Comparison of ENCODE assay signal across 10 cellular contexts in the genomic region with DNA sequence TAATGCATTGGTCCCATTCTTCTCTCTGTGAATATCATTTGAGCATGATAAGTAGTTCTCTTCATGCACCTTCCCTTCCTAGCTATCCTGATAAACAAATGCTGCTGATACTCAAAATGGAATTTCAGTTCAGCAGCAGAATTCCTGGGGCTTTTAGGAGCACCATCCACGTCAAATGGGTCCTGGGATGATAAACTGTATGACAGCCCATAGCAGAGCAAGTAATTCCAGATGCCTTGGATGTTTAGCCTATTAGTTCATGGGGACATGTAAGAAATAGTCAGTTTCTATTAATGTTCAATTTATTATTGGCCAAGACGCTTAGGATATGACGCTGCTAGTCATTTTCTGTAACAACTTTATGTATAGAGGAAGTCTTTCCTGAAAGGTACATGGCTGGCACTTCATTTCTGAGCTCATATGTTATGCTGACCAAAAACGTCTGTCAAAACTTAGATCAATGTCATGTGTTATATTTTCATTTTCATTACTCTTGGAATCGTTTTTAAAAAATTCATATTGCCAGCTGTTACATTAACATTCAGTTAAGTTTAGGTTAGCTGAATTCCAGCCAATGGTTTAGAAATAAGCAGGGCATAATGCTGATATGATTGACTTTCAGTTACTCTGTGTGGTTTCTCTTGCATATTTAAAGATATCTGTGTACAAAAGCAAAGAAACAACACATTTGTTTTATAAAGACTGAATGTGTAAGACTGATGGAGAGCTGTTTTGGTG.
DNase-seq lines count a peak whose midpoint lies in the region; ATAC-seq and TF ChIP-seq lines count a peak whose summit lies in the region.
"Had no signal": no experiment of that assay in that cellular context is flagged by ENCODE, and none has a peak within 500 bp of the region (broad histone marks: within the 10 kb centered on the region; RNA-seq: fewer than 3 reads in every experiment).

No MANE protein-coding gene starts in this region.

- no peaks in the 10 kb centered on the region for H3F3A ChIP-seq in OCI-LY1 (ENCODE audit: insufficient read depth, low read length)

- no peak overlapping the region for H3K23ac ChIP-seq in mesenchymal stem cell (ENCODE audit: low read length in 2 of 2)

- no peaks in the 10 kb centered on the region for H3K36me3 Mint-ChIP-seq in endothelial cell (ENCODE audit: low read depth, unreplicated experiment)

- no peak overlapping the region for H3K4ac ChIP-seq in mesenchymal stem cell (ENCODE audit: low read depth in 1 of 2, low read length in 2 of 2)

- H3K27ac ChIP-seq in ACC112 (ENCODE audit: low read depth, low read length) = peak overlapping the region; percentile 65
- H3K27ac ChIP-seq in OCI-LY1 (ENCODE audit: low read depth, low read length, poor library complexity, severe bottlenecking) = no peak overlapping the region
- H3K27ac ChIP-seq in mesenchymal stem cell (ENCODE audit: low read length, poor library complexity, severe bottlenecking) = peak overlapping the region; percentile 83

- no peak overlapping the region for H4K8ac ChIP-seq in mesenchymal stem cell (ENCODE audit: low read length)

- no peak overlapping the region for H2BK15ac ChIP-seq in mesenchymal stem cell (ENCODE audit: low read depth, poor library complexity, severe bottlenecking)

- H3K27me3 Mint-ChIP-seq in endothelial cell (ENCODE audit: unreplicated experiment) = no peaks in the 10 kb centered on the region

- H3K9me2 ChIP-seq in OCI-LY1 (ENCODE audit: low read depth, low read length) = no peaks in the 10 kb centered on the region

- 13% methylated on average over 3 of the region's 5 CpGs for WGBS in mesenchymal stem cell

- H3K9me3 ChIP-seq in OCI-LY1 (ENCODE audit: low read length) (no peaks in the 10 kb centered on the region), mesenchymal stem cell (ENCODE audit: control insufficient read depth, low read length) (peaks cover 2% of the 10 kb centered on the region)

- no peaks in the 10 kb centered on the region for H3K79me2 ChIP-seq in ACC112 (ENCODE audit: control insufficient read depth, insufficient read depth, low read length, unreplicated experiment)
- H3K79me2 ChIP-seq in OCI-LY1 (ENCODE audit: insufficient read depth, low read length) = no peaks in the 10 kb centered on the region

- no peak overlapping the region for H3K9ac ChIP-seq in OCI-LY1 (ENCODE audit: low read length)
- peak overlapping the region; percentile 24 for H3K9ac ChIP-seq in mesenchymal stem cell (ENCODE audit: low read length)

- H2AK5ac ChIP-seq in mesenchymal stem cell (ENCODE audit: low read length, severe bottlenecking) = no peak overlapping the region

- no peak overlapping the region for H4K91ac ChIP-seq in mesenchymal stem cell (ENCODE audit: low read length)

- H2AFZ ChIP-seq in ACC112 (ENCODE audit: low read length, unreplicated experiment) (peak overlapping the region; percentile 55), OCI-LY1 (ENCODE audit: low read length) (0 out of 2 replicates have a peak overlapping the region, but pooled peaks have one; percentile 73), mesenchymal stem cell (ENCODE audit: low read depth, low read length) (no peak overlapping the region)

- no peaks in the 10 kb centered on the region for H3K4me1 Mint-ChIP-seq in endothelial cell (ENCODE audit: unreplicated experiment)

- H3K27me3 ChIP-seq in ACC112 (ENCODE audit: insufficient read depth, low read length) = no peaks in the 10 kb centered on the region
- H3K27me3 ChIP-seq in OCI-LY1 (ENCODE audit: insufficient read depth, low read length) = no peaks in the 10 kb centered on the region
- no peaks in the 10 kb centered on the region for H3K27me3 ChIP-seq in mesenchymal stem cell (ENCODE audit: control insufficient read depth in 1 of 2, insufficient read depth in 1 of 2, low read length in 2 of 2)

- no peak overlapping the region for H3K14ac ChIP-seq in mesenchymal stem cell (ENCODE audit: low read length in 2 of 2)

- no peaks in the 10 kb centered on the region for H3K9me3 Mint-ChIP-seq in endothelial cell (ENCODE audit: unreplicated experiment)

- no peaks in the 10 kb centered on the region for H4K20me1 ChIP-seq in OCI-LY1 (ENCODE audit: insufficient read depth, low read length)

- no peak overlapping the region for H3K27ac Mint-ChIP-seq in endothelial cell (ENCODE audit: unreplicated experiment)

- DNase-seq in epithelial cell of proximal tubule (ENCODE audit: low read depth) (peak; percentile 43), mesenchymal stem cell (peak; percentile 55), OCI-M2 (lab: John Stamatoyannopoulos, UW; ENCODE audit: unreplicated experiment) (no peak), endothelial cell (ENCODE audit: low spot score) (no peak)
- DNase-seq: activated T-cell treated with anti-CD3 and anti-CD28 coated beads for 4 hours; stimulated activated CD8-positive, alpha-beta memory T cell treated with anti-CD3 and anti-CD28 coated beads, Interleukin-4, amount 100 ng/mL, for 48 hours had no signal

- H3K4me1 ChIP-seq in ACC112 (ENCODE audit: control insufficient read depth, insufficient read depth, low read length, unreplicated experiment) (peaks cover 37% of the 10 kb centered on the region), OCI-LY1 (ENCODE audit: insufficient read depth, low read length, severe bottlenecking) (peaks cover 5% of the 10 kb centered on the region), mesenchymal stem cell (ENCODE audit: control insufficient read depth, insufficient read depth, low read depth, low read length) (no peaks in the 10 kb centered on the region)

- no peaks in the 10 kb centered on the region for H3K79me1 ChIP-seq in mesenchymal stem cell (replicated peaks; ENCODE audit: low read length, poor library complexity, severe bottlenecking)

- no peak overlapping the region for H2BK12ac ChIP-seq in mesenchymal stem cell (ENCODE audit: low read length in 2 of 2)

- no peaks in the 10 kb centered on the region for H3K36me3 ChIP-seq in ACC112 (ENCODE audit: insufficient read depth, low read length)
- no peaks in the 10 kb centered on the region for H3K36me3 ChIP-seq in OCI-LY1 (ENCODE audit: insufficient read depth, low read length)
- H3K36me3 ChIP-seq in mesenchymal stem cell (ENCODE audit: control insufficient read depth in 1 of 2, insufficient read depth in 2 of 2, low read depth in 1 of 2, low read length in 2 of 2) = no peaks in the 10 kb centered on the region

- H3K4me3 ChIP-seq in ACC112 (ENCODE audit: low read depth, low read length) (peak overlapping the region; percentile 43), OCI-LY1 (ENCODE audit: low read depth, low read length, poor library complexity, severe bottlenecking) (no peak overlapping the region), epithelial cell of proximal tubule (ENCODE audit: low read depth, low read length) (no peak overlapping the region), mesenchymal stem cell (ENCODE audit: insufficient read depth in 1 of 2, low read depth in 1 of 2, low read length in 2 of 2) (no peak overlapping the region)

- H2BK5ac ChIP-seq in mesenchymal stem cell (ENCODE audit: low read depth, low read length, poor library complexity, severe bottlenecking) = no peak overlapping the region

- TF ChIP-seq CTCF in OCI-LY1 (IDR thresholded peaks at IDR 0.05; ENCODE audit: low read length) = no peak
- no peak for TF ChIP-seq CTCF in epithelial cell of proximal tubule (conservative IDR thresholded peaks at IDR 0.05; ENCODE audit: low read depth, low read length)
- TF ChIP-seq CTCF in endothelial cell (IDR thresholded peaks at IDR 0.05; ENCODE audit: unreplicated experiment) = no peak

- no peak for ATAC-seq in HG03175 (IDR thresholded peaks at IDR 0.05; ENCODE audit: unreplicated experiment)
- no peak for ATAC-seq in HG03439 (IDR thresholded peaks at IDR 0.05; ENCODE audit: unreplicated experiment)

- H2BK120ac ChIP-seq in mesenchymal stem cell (ENCODE audit: low read depth, low read length) = no peak overlapping the region

- H3K4me2 ChIP-seq in OCI-LY1 (ENCODE audit: low read length) (no peak overlapping the region), mesenchymal stem cell (ENCODE audit: low read length, poor library complexity, severe bottlenecking) (no peak overlapping the region)

- no peak overlapping the region for H3K18ac ChIP-seq in mesenchymal stem cell (ENCODE audit: low read depth in 1 of 2, low read length in 2 of 2)

- no peak overlapping the region for H3K4me3 Mint-ChIP-seq in endothelial cell (ENCODE audit: unreplicated experiment)

Comparison
In these comparisons a context has a peak if more than half of its experiments do, and no peak if none do; other contexts are left out.
1. DNase-seq: peak in epithelial cell of proximal tubule (single experiment) and mesenchymal stem cell (single experiment); none in OCI-M2 (single experiment) and endothelial cell (single experiment).